Comparison of ENCODE assay signal across 8 cellular contexts in the genomic region with DNA sequence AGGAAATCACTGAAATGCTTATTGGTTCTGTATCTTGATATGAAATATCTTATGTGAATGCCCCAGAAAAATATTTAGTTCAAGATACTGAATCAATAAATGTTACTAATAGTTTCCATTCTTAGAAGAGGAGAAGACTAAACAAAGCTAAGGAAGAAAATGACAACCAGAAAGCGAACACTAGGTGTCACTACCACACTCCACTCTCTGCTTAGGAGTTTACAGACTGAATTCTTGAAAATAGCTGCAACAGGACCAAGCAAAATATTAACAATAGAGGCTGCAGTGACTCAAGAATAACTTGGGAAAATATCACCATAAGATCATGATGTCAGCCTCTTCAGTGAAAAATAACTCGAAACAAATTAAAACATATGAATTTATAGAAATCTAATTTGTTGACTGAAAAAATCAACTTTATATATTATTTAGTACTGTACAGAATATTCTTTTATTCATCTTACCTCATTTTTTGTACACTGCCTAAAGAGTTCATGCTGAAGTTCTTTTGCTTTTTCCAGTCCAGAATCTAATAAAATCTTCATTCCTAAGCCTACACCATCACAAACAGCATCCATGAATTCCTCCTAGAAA.
DNase-seq lines count a peak whose midpoint lies in the region; ATAC-seq and TF ChIP-seq lines count a peak whose summit lies in the region.

No MANE protein-coding gene starts in this region.

- TF ChIP-seq CTCF in PC-9 (conservative IDR thresholded peaks at IDR 0.05): peak; percentile 71

- H3K36me3 ChIP-seq in PC-9 (ENCODE audit: low read depth): 0 out of 2 replicates have a peak, but pooled peaks cover 10% of the 10 kb centered on the region
- no peaks in the 10 kb centered on the region for H3K36me3 ChIP-seq in naive thymus-derived CD4-positive, alpha-beta T cell (ENCODE audit: control insufficient read depth in 2 of 3, insufficient read depth in 3 of 3, low read length in 3 of 3)

- no peaks in the 10 kb centered on the region for H4K20me1 ChIP-seq in PC-9 (ENCODE audit: insufficient read depth)

- H3K9me3 Mint-ChIP-seq in effector memory CD8-positive, alpha-beta T cell: no peaks in the 10 kb centered on the region
- no peaks in the 10 kb centered on the region for H3K9me3 Mint-ChIP-seq in naive thymus-derived CD4-positive, alpha-beta T cell

- BruUV-seq in PC-9 (replicated peaks; lab: Mats Ljungman, UMichigan): no TSS peak

- no peaks in the 10 kb centered on the region for H3K9me2 ChIP-seq in PC-9 (ENCODE audit: insufficient read depth)

- intact Hi-C loops in PC-9 (cut with micrococcal nuclease; ENCODE audit: unreplicated experiment): loop anchor here (5.0 to 10.0 kb wide), 2 partner anchors 53 to 556 kb away; a partner anchor contains a TSS
- intact Hi-C loops in naive thymus-derived CD4-positive, alpha-beta T cell (cut with micrococcal nuclease): loop anchor here (1.0 to 5.0 kb wide), 4 partner anchors 48 to 555 kb away; no protein-coding TSS in a partner anchor

- H3K36me3 Mint-ChIP-seq in effector memory CD8-positive, alpha-beta T cell (ENCODE audit: insufficient read depth): no peaks in the 10 kb centered on the region
- peaks cover 0 to 5% (median 0%) of the 10 kb centered on the region in 5 donors for H3K36me3 Mint-ChIP-seq in naive thymus-derived CD4-positive, alpha-beta T cell

- peaks cover 0 to 9% of the 10 kb centered on the region in 2 donors for H3K4me1 Mint-ChIP-seq in effector memory CD8-positive, alpha-beta T cell (ENCODE audit: low read depth in 2 of 2)
- H3K4me1 Mint-ChIP-seq in naive thymus-derived CD4-positive, alpha-beta T cell: peaks cover 0 to 17% (median 6%) of the 10 kb centered on the region in 7 donors

- H3K79me2 ChIP-seq in PC-9 (ENCODE audit: low read depth): no peaks in the 10 kb centered on the region

- DNase-seq in NCI-H446 (lab: John Stamatoyannopoulos, UW): peak; percentile 14 to 23
- DNase-seq in NCI-H446 treated with DMSO at 0.1 percent for 48 hours (lab: John Stamatoyannopoulos, UW): no peak
- DNase-seq in HEK293T (ENCODE audit: extremely low spot score): peak; percentile 50
- peak in 1 of 2 experiments; percentile 43 for DNase-seq in PC-9
- DNase-seq in effector memory CD8-positive, alpha-beta T cell: peak; percentile 5 to 16 (median 8)
- DNase-seq in naive thymus-derived CD4-positive, alpha-beta T cell: peak in 4 of 9 donors; percentile 10 to 26 (median 18)
- no peak for DNase-seq in NCI-H2107 treated with DMSO at 0.1 percent for 48 hours (lab: John Stamatoyannopoulos, UW; ENCODE audit: unreplicated experiment)

- POLR2A ChIA-PET in HEK293T (lab: Yijun Ruan, JAX) (no interaction called here), PC-9 (lab: Charles Lee; ENCODE audit: unreplicated experiment) (no interaction called here)
- POLR2A ChIA-PET in naive thymus-derived CD4-positive, alpha-beta T cell (lab: Charles Lee): no interaction called here

- no peaks in the 10 kb centered on the region for H3K4me1 ChIP-seq in PC-9 (replicated peaks; ENCODE audit: insufficient read depth)
- no peaks in the 10 kb centered on the region for H3K4me1 ChIP-seq in naive thymus-derived CD4-positive, alpha-beta T cell (ENCODE audit: control insufficient read depth in 2 of 2, insufficient read depth in 2 of 2, low read length in 2 of 2)

- H3K27ac Mint-ChIP-seq in effector memory CD8-positive, alpha-beta T cell: no peak overlapping the region
- no peak overlapping the region for H3K27ac Mint-ChIP-seq in naive thymus-derived CD4-positive, alpha-beta T cell

- H3F3A ChIP-seq in PC-9 (ENCODE audit: insufficient read depth, low read depth): peaks cover 12% of the 10 kb centered on the region; the same call in 1 of the 2 replicates

- no peak overlapping the region for H3K4me3 ChIP-seq in PC-9
- H3K4me3 ChIP-seq in naive thymus-derived CD4-positive, alpha-beta T cell (ENCODE audit: low read length): no peak overlapping the region

- H3K27me3 ChIP-seq in PC-9 (ENCODE audit: insufficient read depth, low read depth): no peaks in the 10 kb centered on the region
- no peaks in the 10 kb centered on the region for H3K27me3 ChIP-seq in naive thymus-derived CD4-positive, alpha-beta T cell (ENCODE audit: control insufficient read depth in 2 of 2, insufficient read depth in 2 of 2, low read length in 2 of 2)

- H3K4me2 ChIP-seq in PC-9: no peak overlapping the region

- no peak overlapping the region for H3K4me3 Mint-ChIP-seq in effector memory CD8-positive, alpha-beta T cell
- H3K4me3 Mint-ChIP-seq in naive thymus-derived CD4-positive, alpha-beta T cell: no peak overlapping the region

- CTCF ChIA-PET in HEK293T (lab: Yijun Ruan, JAX) (interaction anchor here (0.5 to 1.4 kb wide), 8 partner anchors 9 to 561 kb away, joined by 3 to 5 read pairs (median 3); no protein-coding TSS in a partner anchor), PC-9 (lab: Charles Lee) (interaction anchor here (0.6 to 1.1 kb wide), 6 partner anchors 9 to 413 kb away, joined by 3 to 4 read pairs (median 3); a partner anchor contains a TSS)
- CTCF ChIA-PET in naive thymus-derived CD4-positive, alpha-beta T cell (lab: Charles Lee): interaction anchor here (0.6 to 1.2 kb wide), 9 partner anchors 10 to 277 kb away, joined by 3 to 5 read pairs (median 3); no protein-coding TSS in a partner anchor

- H3K27ac ChIP-seq in PC-9: no peak overlapping the region
- H3K27ac ChIP-seq in naive thymus-derived CD4-positive, alpha-beta T cell (ENCODE audit: low read depth, low read length): no peak overlapping the region

- no peak overlapping the region for H2AFZ ChIP-seq in PC-9

- peak; percentile 35 for ATAC-seq in effector memory CD8-positive, alpha-beta T cell (replicated peaks)
- peak; percentile 48 for ATAC-seq in naive thymus-derived CD4-positive, alpha-beta T cell
- ATAC-seq in GM19395 (IDR thresholded peaks at IDR 0.05; ENCODE audit: unreplicated experiment): no peak

- H3K9me3 ChIP-seq in PC-9 (ENCODE audit: insufficient read depth, low read depth): no peaks in the 10 kb centered on the region
- no peaks in the 10 kb centered on the region for H3K9me3 ChIP-seq in naive thymus-derived CD4-positive, alpha-beta T cell (ENCODE audit: control insufficient read depth in 2 of 3, low read length in 3 of 3)

- H3K27me3 Mint-ChIP-seq in effector memory CD8-positive, alpha-beta T cell: no peaks in the 10 kb centered on the region
- H3K27me3 Mint-ChIP-seq in naive thymus-derived CD4-positive, alpha-beta T cell: no peaks in the 10 kb centered on the region

TF ChIP-seq in HEK293T, 16 proteins besides CTCF, POLR2A, EP300 and RAD21:
- TF ChIP-seq TARDBP (IDR thresholded peaks at IDR 0.05) (no peak), ARNT (IDR thresholded peaks at IDR 0.05) (no peak), BHLHE40 (IDR thresholded peaks at IDR 0.05; ENCODE audit: borderline replicate concordance) (no peak), ZNF384 (IDR thresholded peaks at IDR 0.05) (no peak), SP1 (IDR thresholded peaks at IDR 0.05) (no peak)
TF ChIP-seq in HEK293T: peak in this region for 0.

Comparison
In these comparisons a context has a peak if more than half of its experiments do, and no peak if none do; other contexts are left out.
1. DNase-seq: peak in NCI-H446 (2 of 2), HEK293T (single experiment) and effector memory CD8-positive, alpha-beta T cell (3 of 3); none in NCI-H446 treated with DMSO at 0.1 percent for 48 hours (single experiment) and NCI-H2107 treated with DMSO at 0.1 percent for 48 hours (single experiment).